ENCODE assay signal across 2 cellular contexts in the genomic region with DNA sequence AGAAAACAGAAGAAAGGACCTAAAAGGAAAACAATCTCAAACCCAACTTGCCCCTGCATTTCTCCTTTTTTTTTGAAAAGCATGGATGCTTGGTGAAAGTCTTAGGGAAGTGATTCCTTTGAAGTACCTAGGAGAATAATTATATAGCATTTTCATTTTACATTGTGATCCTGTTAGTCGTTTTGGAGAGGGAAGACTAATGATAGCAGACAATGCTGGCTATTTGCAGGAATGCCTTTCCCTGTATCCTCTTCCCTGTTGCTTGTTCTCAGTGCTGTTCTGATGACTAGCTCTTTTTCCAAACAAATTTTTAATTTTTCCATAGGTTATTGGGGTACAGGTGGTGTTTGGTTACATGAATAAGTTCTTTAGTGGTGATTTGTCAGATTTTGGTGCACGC.
TF ChIP-seq lines count a peak whose summit lies in the region.

No MANE protein-coding gene starts in this region.

TF ChIP-seq in SK-N-SH treated with all-trans-retinoic acid at 6 μM for 48 hours, 23 proteins besides CTCF, POLR2A, EP300 and RAD21 (continued from another document):
- TF ChIP-seq TSHZ2 (CRISPR knock-in tag; IDR thresholded peaks at IDR 0.05) (no peak), TCF4 (CRISPR knock-in tag; IDR thresholded peaks at IDR 0.05; ENCODE audit: borderline replicate concordance) (no peak), ZNF565 (CRISPR knock-in tag; conservative IDR thresholded peaks at IDR 0.05; ENCODE audit: low read depth) (no peak), OSR1 (CRISPR knock-in tag; IDR thresholded peaks at IDR 0.05) (no peak), ZFP30 (CRISPR knock-in tag; IDR thresholded peaks at IDR 0.05) (no peak)
- TF ChIP-seq, protein P1, sequence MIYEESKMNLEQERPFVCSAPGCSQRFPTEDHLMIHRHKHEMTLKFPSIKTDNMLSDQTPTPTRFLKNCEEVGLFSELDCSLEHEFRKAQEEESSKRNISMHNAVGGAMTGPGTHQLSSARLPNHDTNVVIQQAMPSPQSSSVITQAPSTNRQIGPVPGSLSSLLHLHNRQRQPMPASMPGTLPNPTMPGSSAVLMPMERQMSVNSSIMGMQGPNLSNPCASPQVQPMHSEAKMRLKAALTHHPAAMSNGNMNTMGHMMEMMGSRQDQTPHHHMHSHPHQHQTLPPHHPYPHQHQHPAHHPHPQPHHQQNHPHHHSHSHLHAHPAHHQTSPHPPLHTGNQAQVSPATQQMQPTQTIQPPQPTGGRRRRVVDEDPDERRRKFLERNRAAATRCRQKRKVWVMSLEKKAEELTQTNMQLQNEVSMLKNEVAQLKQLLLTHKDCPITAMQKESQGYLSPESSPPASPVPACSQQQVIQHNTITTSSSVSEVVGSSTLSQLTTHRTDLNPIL (CRISPR knock-in tag; IDR thresholded peaks at IDR 0.05; ENCODE audit: low read depth), result no peak

TF ChIP-seq in SK-N-SH, 30 proteins besides CTCF, POLR2A, EP300 and RAD21 (continued from another document):
- TF ChIP-seq TEAD4 (IDR thresholded peaks at IDR 0.05; ENCODE audit: borderline replicate concordance, insufficient read depth) (no peak), JUND (IDR thresholded peaks at IDR 0.05) (no peak), IRF3 (IDR thresholded peaks at IDR 0.05; ENCODE audit: low read depth, low read length) (no peak), EZH2phosphoT487 (IDR thresholded peaks at IDR 0.05; ENCODE audit: borderline replicate concordance, low read depth) (no peak), GATA2 (CRISPR knock-in tag; IDR thresholded peaks at IDR 0.05) (no peak)
TF ChIP-seq in SK-N-SH: peak in this region for 0.
